In the genomic region with DNA sequence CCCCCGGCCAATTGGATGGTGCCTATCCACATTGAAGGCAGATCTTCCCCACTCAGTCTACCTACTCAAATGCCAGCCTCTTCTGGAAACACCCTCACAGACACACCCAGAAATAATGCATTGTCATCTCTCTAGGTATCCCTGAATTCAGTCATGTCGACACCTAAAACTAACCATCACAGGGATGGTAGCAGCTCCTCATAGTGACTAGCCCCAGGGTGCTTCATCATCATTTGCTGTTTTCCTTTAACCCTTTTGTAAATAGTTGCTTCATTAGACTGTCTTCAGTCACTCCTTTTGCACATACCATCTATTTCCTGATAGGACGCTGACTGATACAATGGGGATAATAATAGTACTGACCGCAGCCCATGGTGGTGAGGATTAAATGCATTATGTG, we compare ENCODE assay signal across 19 cellular contexts.
"Had no signal": no experiment of that assay in that cellular context is flagged by ENCODE, and none has a peak within 500 bp of the region (broad histone marks: within the 10 kb centered on the region; RNA-seq: fewer than 3 reads in every experiment).

No MANE protein-coding gene starts in this region.

- H3K4me1 ChIP-seq: prostate gland had no signal

- H3K27ac ChIP-seq: prostate gland, transverse colon had no signal

- H3K36me3 ChIP-seq: esophagus muscularis mucosa, prostate gland, transverse colon had no signal

- H3K36me3 Mint-ChIP-seq: WTC11 had no signal

- H3K4me3 ChIP-seq: esophagus muscularis mucosa, prostate gland, skin epidermis, transverse colon had no signal

- ATAC-seq: activated CD8-positive, alpha-beta T cell treated with anti-CD3 and anti-CD28 coated beads, Interleukin-2, amount 10 ng/mL, durations not matched to agents 7 days and 5 days; right cardiac atrium had no signal

- H3K27ac Mint-ChIP-seq: activated CD8-positive, alpha-beta T cell treated with anti-CD3 and anti-CD28 coated beads, Interleukin-2, amount 10 ng/mL, durations not matched to agents 7 days and 5 days; nephron; WTC11 had no signal

- H3K4me3 Mint-ChIP-seq: activated CD8-positive, alpha-beta T cell treated with anti-CD3 and anti-CD28 coated beads, Interleukin-2, amount 10 ng/mL, durations not matched to agents 7 days and 5 days; nephron; WTC11 had no signal

- DNase-seq: activated CD4-positive, alpha-beta T cell treated with anti-CD3 and anti-CD28 coated beads for 4 hours; activated CD8-positive, alpha-beta memory T cell treated with anti-CD3 and anti-CD28 coated beads, Interleukin-2, amount 50 U/mL, for 48 hours; activated CD8-positive, alpha-beta T cell treated with anti-CD3 and anti-CD28 coated beads, Interleukin-2, amount 10 ng/mL, durations not matched to agents 7 days and 5 days; activated naive CD4-positive, alpha-beta T cell; anterior cingulate cortex; hypothalamus; kidney glomerular epithelial cell; occipital lobe; right cardiac atrium; stimulated activated CD4-positive, alpha-beta T cell treated with anti-CD3 and anti-CD28 coated beads, Interleukin-4, amount 100 ng/mL, for 4 hours; stimulated activated CD8-positive, alpha-beta memory T cell treated with anti-CD3 and anti-CD28 coated beads, Interleukin-4, amount 100 ng/mL, for 48 hours; stimulated activated naive CD4-positive, alpha-beta T cell treated with Interleukin-2 at 50 U/mL for 16 hours; T-helper 2 cell; transverse colon had no signal

- H3K9me3 Mint-ChIP-seq: nephron, WTC11 had no signal

- H3K27me3 ChIP-seq: esophagus muscularis mucosa had no signal
